Comparison of ENCODE assay signal across 11 cellular contexts in genomic region chr7:33043875-33044718, GRCh38. TPM values are rescaled to one million over a fixed set of nuclear protein-coding genes. Genes with fewer than 3 reads are reported as not detected.
DNase-seq lines count a peak whose midpoint lies in the region; ATAC-seq and TF ChIP-seq lines count a peak whose summit lies in the region.
"Had no signal": no experiment of that assay in that cellular context is flagged by ENCODE, and none has a peak within 500 bp of the region (broad histone marks: within the 10 kb centered on the region; RNA-seq: fewer than 3 reads in every experiment).

No MANE protein-coding gene starts in this region.

- ATAC-seq in HG02884 (IDR thresholded peaks at IDR 0.05; ENCODE audit: unreplicated experiment) (no peak), GM18520 (IDR thresholded peaks at IDR 0.05; ENCODE audit: unreplicated experiment) (no peak)

- H3K4me3 ChIP-seq in adrenal gland (no peak overlapping the region), suprapubic skin (no peak overlapping the region)

- no peaks in the 10 kb centered on the region for H3K27me3 Mint-ChIP-seq in activated CD4-positive, alpha-beta memory T cell treated with anti-CD3 and anti-CD28 coated beads for 36 hours
- no peaks in the 10 kb centered on the region for H3K27me3 Mint-ChIP-seq in activated CD4-positive, alpha-beta memory T cell treated with anti-CD3 and anti-CD28 coated beads, Interleukin-2, amount 10 ng/mL, durations not matched to agents 7 days and 5 days

- CTCF ChIA-PET in activated CD4-positive, alpha-beta memory T cell treated with anti-CD3 and anti-CD28 coated beads for 36 hours (lab: Charles Lee), result interaction anchor here (1.0 to 1.8 kb wide), 3 partner anchors 11 to 197 kb away, joined by 3 to 4 read pairs (median 3); no protein-coding TSS in a partner anchor
- CTCF ChIA-PET in activated CD4-positive, alpha-beta memory T cell treated with anti-CD3 and anti-CD28 coated beads, Interleukin-2, amount 10 ng/mL, durations not matched to agents 7 days and 5 days (lab: Charles Lee), result interaction anchor here (0.9 to 1.0 kb wide), 2 partner anchors 9 to 198 kb away, joined by 3 read pairs; no protein-coding TSS in a partner anchor

- no peak for TF ChIP-seq POLR2A in adrenal gland (IDR thresholded peaks at IDR 0.05)
- TF ChIP-seq POLR2A in suprapubic skin (IDR thresholded peaks at IDR 0.05), result no peak

- TF ChIP-seq EP300 in suprapubic skin (IDR thresholded peaks at IDR 0.05), result no peak

- POLR2A ChIA-PET in activated CD4-positive, alpha-beta memory T cell treated with anti-CD3 and anti-CD28 coated beads for 36 hours (lab: Charles Lee), result no interaction called here
- POLR2A ChIA-PET in activated CD4-positive, alpha-beta memory T cell treated with anti-CD3 and anti-CD28 coated beads, Interleukin-2, amount 10 ng/mL, durations not matched to agents 7 days and 5 days (lab: Charles Lee), result interaction anchor here (1.0 kb wide), 1 partner anchor 18 kb away, joined by 4 read pairs; the partner anchor contains the start of gene NT5C3A

- no peak for DNase-seq in activated CD4-positive, alpha-beta memory T cell treated with anti-CD3 and anti-CD28 coated beads for 36 hours
- no peak for DNase-seq in activated CD4-positive, alpha-beta memory T cell treated with anti-CD3 and anti-CD28 coated beads, Interleukin-2, amount 10 ng/mL, durations not matched to agents 7 days and 5 days
- DNase-seq in adrenal gland, result no peak
- peak; percentile 51 for DNase-seq in kidney tubule cell (ENCODE audit: low spot score)
- DNase-seq in suprapubic skin (ENCODE audit: low spot score in 2 of 2), result no peak
- no peak for DNase-seq in stimulated activated CD4-positive, alpha-beta T cell treated with anti-CD3 and anti-CD28 coated beads, Interleukin-4, amount 100 ng/mL, for 1 hour
- DNase-seq: activated naive CD4-positive, alpha-beta T cell treated with anti-CD3 and anti-CD28 coated beads, Interleukin-2, amount 50 U/mL, for 16 hours; glutamatergic neuron; SW 1271 had no signal

- H3K27me3 ChIP-seq in adrenal gland (no peaks in the 10 kb centered on the region), suprapubic skin (no peaks in the 10 kb centered on the region)

- H3K27ac Mint-ChIP-seq in activated CD4-positive, alpha-beta memory T cell treated with anti-CD3 and anti-CD28 coated beads for 36 hours, result peak overlapping the region; percentile 0
- H3K27ac Mint-ChIP-seq in activated CD4-positive, alpha-beta memory T cell treated with anti-CD3 and anti-CD28 coated beads, Interleukin-2, amount 10 ng/mL, durations not matched to agents 7 days and 5 days, result no peak overlapping the region

- intact Hi-C loops in activated CD4-positive, alpha-beta memory T cell treated with anti-CD3 and anti-CD28 coated beads for 36 hours (cut with micrococcal nuclease), result no loop called here
- intact Hi-C loops in adrenal gland (cut with DNase I), result no loop called here

- WGBS in adrenal gland, 4 donors, result 67 to 77% (median 75%) methylated on average over 6 of the region's 6 CpGs
- WGBS in suprapubic skin, result 67% methylated on average over 6 of the region's 6 CpGs

- H3K4me3 Mint-ChIP-seq in activated CD4-positive, alpha-beta memory T cell treated with anti-CD3 and anti-CD28 coated beads for 36 hours, result no peak overlapping the region
- H3K4me3 Mint-ChIP-seq in activated CD4-positive, alpha-beta memory T cell treated with anti-CD3 and anti-CD28 coated beads, Interleukin-2, amount 10 ng/mL, durations not matched to agents 7 days and 5 days, result no peak overlapping the region

- H3K27ac ChIP-seq in adrenal gland (peak overlapping the region in 1 of 5 donors; percentile 38), suprapubic skin (peak overlapping the region; percentile 62)

- H3K4me1 Mint-ChIP-seq in activated CD4-positive, alpha-beta memory T cell treated with anti-CD3 and anti-CD28 coated beads for 36 hours (ENCODE audit: low read depth), result peaks cover 44% of the 10 kb centered on the region
- H3K4me1 Mint-ChIP-seq in activated CD4-positive, alpha-beta memory T cell treated with anti-CD3 and anti-CD28 coated beads, Interleukin-2, amount 10 ng/mL, durations not matched to agents 7 days and 5 days, result peaks cover 32% of the 10 kb centered on the region

- no peaks in the 10 kb centered on the region for H3K9me3 Mint-ChIP-seq in activated CD4-positive, alpha-beta memory T cell treated with anti-CD3 and anti-CD28 coated beads for 36 hours
- H3K9me3 Mint-ChIP-seq in activated CD4-positive, alpha-beta memory T cell treated with anti-CD3 and anti-CD28 coated beads, Interleukin-2, amount 10 ng/mL, durations not matched to agents 7 days and 5 days, result no peaks in the 10 kb centered on the region

- H3K36me3 ChIP-seq in adrenal gland (replicated peaks in 1 of 2) (no peaks in the 10 kb centered on the region), suprapubic skin (no peaks in the 10 kb centered on the region)

- H3K36me3 Mint-ChIP-seq in activated CD4-positive, alpha-beta memory T cell treated with anti-CD3 and anti-CD28 coated beads for 36 hours, result peaks cover 2% of the 10 kb centered on the region
- peaks cover 10% of the 10 kb centered on the region for H3K36me3 Mint-ChIP-seq in activated CD4-positive, alpha-beta memory T cell treated with anti-CD3 and anti-CD28 coated beads, Interleukin-2, amount 10 ng/mL, durations not matched to agents 7 days and 5 days (ENCODE audit: low read depth)

- peak in 5 of 6 experiments; percentile 10 to 48 (median 31) for TF ChIP-seq CTCF in adrenal gland (IDR thresholded peaks at IDR 0.05)
- TF ChIP-seq CTCF in suprapubic skin (IDR thresholded peaks at IDR 0.05), result no peak

- no peaks in the 10 kb centered on the region for H3K9me3 ChIP-seq in adrenal gland (replicated peaks in 1 of 3)
- no peaks in the 10 kb centered on the region for H3K9me3 ChIP-seq in suprapubic skin

- H3K4me1 ChIP-seq in adrenal gland (replicated peaks in 1 of 2) (peaks cover 0 to 43% of the 10 kb centered on the region in 2 donors), suprapubic skin (peaks cover 44% of the 10 kb centered on the region)

RNA-seq across cellular contexts. Expression of gene NT5C3A, which starts 18.5 kb away (rescaled TPM):
- 10 to 100 TPM; 38.5 to 42.8 TPM for total RNA-seq in activated CD4-positive, alpha-beta memory T cell treated with anti-CD3 and anti-CD28 coated beads for 36 hours
- 10 to 100 TPM; 86.9 to 89.6 TPM for total RNA-seq in activated CD4-positive, alpha-beta memory T cell treated with anti-CD3 and anti-CD28 coated beads, Interleukin-2, amount 10 ng/mL, durations not matched to agents 7 days and 5 days
- total RNA-seq in adrenal gland (10 to 100 TPM in 7 of 8 donors, 1 to 10 TPM in 1; 10.0 to 65.5 (median 21.3) TPM), suprapubic skin (10 to 100 TPM; 26.3 to 51.9 (median 37.2) TPM)
- polyA plus RNA-seq in adrenal gland, result 10 to 100 TPM; 13.1 to 34.4 (median 23.6) TPM

Comparison
In these comparisons a context has a peak if more than half of its experiments do, and no peak if none do; other contexts are left out.
1. CTCF ChIP-seq: peak in adrenal gland (5 of 6); none in suprapubic skin (0 of 2).